Comparison of ENCODE assay signal across 1 cellular context in the genomic region with DNA sequence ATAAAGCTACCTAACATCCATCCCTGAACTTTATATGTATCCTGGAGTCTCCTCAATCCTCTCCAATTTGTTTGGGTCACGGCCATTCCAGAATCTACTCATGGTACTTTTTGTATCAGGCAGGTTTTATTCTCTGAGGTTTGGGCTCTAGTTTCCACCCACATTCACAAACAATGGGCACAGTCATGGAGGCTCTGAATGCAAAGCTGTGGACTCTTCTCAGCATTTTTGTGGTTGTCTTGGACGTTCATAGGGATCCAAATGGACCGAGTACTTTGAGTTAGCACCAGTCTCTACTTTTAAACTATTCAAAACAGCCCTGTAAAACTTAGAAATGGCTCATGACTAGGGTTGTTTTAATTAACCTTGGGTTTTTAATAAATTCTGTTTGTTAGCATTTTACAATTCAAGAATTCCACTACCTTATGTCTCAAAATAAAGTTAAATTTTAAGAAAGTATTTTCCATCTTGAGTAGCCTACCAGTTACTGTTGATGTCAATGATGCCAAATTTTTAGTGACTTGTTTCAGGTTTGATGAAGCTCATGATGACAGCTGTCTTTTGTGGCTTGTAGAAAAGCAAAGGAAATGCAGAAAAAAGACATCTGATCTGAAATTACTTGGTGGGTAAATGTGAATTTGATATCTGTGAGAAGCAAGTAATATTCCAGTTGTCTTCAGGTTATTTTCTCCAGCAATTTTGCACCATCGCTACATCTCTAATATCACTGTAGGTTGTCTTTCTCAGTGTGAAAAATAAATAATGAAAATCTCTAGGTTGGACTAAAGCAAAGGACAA.
TF ChIP-seq lines count a peak whose summit lies in the region.

No MANE protein-coding gene starts in this region.

TF ChIP-seq in endothelial cell of umbilical vein, 7 proteins besides CTCF, POLR2A, EP300 and RAD21:
- TF ChIP-seq MYC (IDR thresholded peaks at IDR 0.05; ENCODE audit: low read depth, low read length) (no peak), POLR2AphosphoS5 (IDR thresholded peaks at IDR 0.05; ENCODE audit: insufficient read depth, low read depth, low read length) (no peak), EZH2 (IDR thresholded peaks at IDR 0.05; ENCODE audit: borderline replicate concordance, low read depth, low read length, severe bottlenecking) (no peak), GATA2 (IDR thresholded peaks at IDR 0.05; ENCODE audit: insufficient read depth, insufficient read length, low read depth, low read length) (no peak), FOS (IDR thresholded peaks at IDR 0.05; ENCODE audit: borderline replicate concordance, insufficient read depth, low read length) (no peak)
- TF ChIP-seq, protein P1, sequence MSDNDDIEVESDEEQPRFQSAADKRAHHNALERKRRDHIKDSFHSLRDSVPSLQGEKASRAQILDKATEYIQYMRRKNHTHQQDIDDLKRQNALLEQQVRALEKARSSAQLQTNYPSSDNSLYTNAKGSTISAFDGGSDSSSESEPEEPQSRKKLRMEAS (IDR thresholded peaks at IDR 0.05; ENCODE audit: insufficient read depth, insufficient read length), result no peak
